In genomic region chr2:128687551-128687945, GRCh38 we compare ENCODE assay signal across 29 cellular contexts.
"Had no signal": no experiment of that assay in that cellular context is flagged by ENCODE, and none has a peak within 500 bp of the region (broad histone marks: within the 10 kb centered on the region; RNA-seq: fewer than 3 reads in every experiment).

No MANE protein-coding gene starts in this region.

- H3K9me3 Mint-ChIP-seq: central memory CD8-positive, alpha-beta T cell; dendritic cell treated with granulocyte-macrophage colony-stimulating factor and Interleukin-4, amounts not matched to agents 40 ng/mL and 50 ng/mL, for 4 days; natural killer cell treated with Interleukin-12 subunit alpha and Interleukin-12 subunit beta and Interleukin-15 and Interleukin-18, amount 100 ng/mL, for 72 hours; type B pancreatic cell had no signal

- H3K4me3 Mint-ChIP-seq: central memory CD8-positive, alpha-beta T cell; dendritic cell treated with granulocyte-macrophage colony-stimulating factor and Interleukin-4, amounts not matched to agents 40 ng/mL and 50 ng/mL, for 4 days; natural killer cell treated with Interleukin-12 subunit alpha and Interleukin-12 subunit beta and Interleukin-15 and Interleukin-18, amount 100 ng/mL, for 72 hours; T-helper 17 cell; type B pancreatic cell had no signal

- H3K27ac Mint-ChIP-seq: dendritic cell treated with granulocyte-macrophage colony-stimulating factor and Interleukin-4, amounts not matched to agents 40 ng/mL and 50 ng/mL, for 4 days; natural killer cell treated with Interleukin-12 subunit alpha and Interleukin-12 subunit beta and Interleukin-15 and Interleukin-18, amount 100 ng/mL, for 72 hours; progenitor cell of endocrine pancreas; T-helper 17 cell; type B pancreatic cell had no signal

- H3K4me3 ChIP-seq: breast epithelium, esophagus squamous epithelium, left ventricle myocardium inferior, mucosa of descending colon, ovary, skin epidermis, thoracic aorta, uterus had no signal

- H3K36me3 Mint-ChIP-seq: natural killer cell treated with Interleukin-12 subunit alpha and Interleukin-12 subunit beta and Interleukin-15 and Interleukin-18, amount 100 ng/mL, for 72 hours; type B pancreatic cell had no signal

- ATAC-seq: mucosa of descending colon; natural killer cell treated with Interleukin-12 subunit alpha and Interleukin-12 subunit beta and Interleukin-15 and Interleukin-18, amount 100 ng/mL, for 72 hours; sciatic nerve; stimulated activated naive CD8-positive, alpha-beta T cell treated with anti-CD3 and anti-CD28 coated beads, Interleukin-15, Interleukin-2, amounts not matched to agents 100 U/mL and 50 U/mL, for 24 hours; T-helper 17 cell had no signal

- H3K4me1 ChIP-seq: breast epithelium, esophagus squamous epithelium, left ventricle myocardium inferior, uterus had no signal

- DNase-seq: activated CD4-positive, alpha-beta T cell treated with anti-CD3 and anti-CD28 coated beads, Interleukin-2, amount 50 U/mL, for 4 hours; activated CD4-positive, CD25-positive, alpha-beta regulatory T cell treated with anti-CD3 and anti-CD28 coated beads, Interleukin-2, amount 50 U/mL, for 72 hours; activated CD8-positive, alpha-beta memory T cell treated with anti-CD3 and anti-CD28 coated beads, Interleukin-2, amount 50 U/mL, for 4 hours; activated gamma-delta T cell; activated naive CD4-positive, alpha-beta T cell treated with anti-CD3 and anti-CD28 coated beads, Interleukin-2, amount 50 U/mL, for 16 hours; activated T-cell treated with anti-CD3 and anti-CD28 coated beads, Interleukin-2, amount 50 U/mL, for 1 hour; esophagus squamous epithelium; foreskin melanocyte; islet precursor cell; left ventricle myocardium inferior; mucosa of descending colon; ovary; stimulated activated CD4-positive, alpha-beta T cell treated with anti-CD3 and anti-CD28 coated beads, Interleukin-12 subunit alpha, Interleukin-12 subunit beta, amount 100 ng/mL, for 4 hours; stimulated activated CD4-positive, alpha-beta T cell treated with anti-CD3 and anti-CD28 coated beads, Interleukin-4, amount 100 ng/mL, for 1 hour; stimulated activated naive CD8-positive, alpha-beta T cell treated with anti-CD3 and anti-CD28 coated beads, Interleukin-15, Interleukin-2, amounts not matched to agents 100 U/mL and 50 U/mL, for 24 hours; SW 1271; T-helper 17 cell; T1000; uterus had no signal

- H3K9me3 ChIP-seq: breast epithelium, esophagus squamous epithelium, left ventricle myocardium inferior, mucosa of descending colon, ovary, thoracic aorta, uterus had no signal

- H3K4me1 Mint-ChIP-seq: central memory CD8-positive, alpha-beta T cell; T-helper 17 cell had no signal

- H3K27me3 Mint-ChIP-seq: natural killer cell treated with Interleukin-12 subunit alpha and Interleukin-12 subunit beta and Interleukin-15 and Interleukin-18, amount 100 ng/mL, for 72 hours; type B pancreatic cell had no signal

- H3K36me3 ChIP-seq: breast epithelium, esophagus squamous epithelium, left ventricle myocardium inferior, ovary, thoracic aorta, uterus had no signal

- H3K27ac ChIP-seq: breast epithelium, epithelial cell of prostate, esophagus squamous epithelium, left ventricle myocardium inferior, ovary, skin epidermis, thoracic aorta, uterus had no signal

- H3K27me3 ChIP-seq: breast epithelium, ovary, uterus had no signal
